12 cellular contexts compared by ENCODE assay signal in genomic region chr7:18552311-18552916, GRCh38. TPM values are rescaled to one million over a fixed set of nuclear protein-coding genes. Genes with fewer than 3 reads are reported as not detected.
DNase-seq lines count a peak whose midpoint lies in the region; ATAC-seq and TF ChIP-seq lines count a peak whose summit lies in the region.
"Had no signal": no experiment of that assay in that cellular context is flagged by ENCODE, and none has a peak within 500 bp of the region (broad histone marks: within the 10 kb centered on the region; RNA-seq: fewer than 3 reads in every experiment).

No MANE protein-coding gene starts in this region.

- no peaks in the 10 kb centered on the region for H4K20me1 ChIP-seq in OCI-LY1 (ENCODE audit: insufficient read depth, low read length)

- H3K9me2 ChIP-seq in OCI-LY1 (ENCODE audit: low read depth, low read length): no peaks in the 10 kb centered on the region

- H3K9ac ChIP-seq in OCI-LY1 (ENCODE audit: low read length): peak overlapping the region; percentile 40

- no peaks in the 10 kb centered on the region for H3K27me3 ChIP-seq in right cardiac atrium (ENCODE audit: control insufficient read depth, insufficient read depth)
- no peaks in the 10 kb centered on the region for H3K27me3 ChIP-seq in OCI-LY1 (ENCODE audit: insufficient read depth, low read length)
- no peaks in the 10 kb centered on the region for H3K27me3 ChIP-seq in testis
- no peaks in the 10 kb centered on the region for H3K27me3 ChIP-seq in suprapubic skin
- H3K27me3 ChIP-seq: body of pancreas had no signal

- peaks cover 12% of the 10 kb centered on the region for H3K79me2 ChIP-seq in OCI-LY1 (ENCODE audit: insufficient read depth, low read length)

- peak overlapping the region; percentile 56 for H3K4me2 ChIP-seq in OCI-LY1 (ENCODE audit: low read length)

- H3K36me3 ChIP-seq in OCI-LY1 (ENCODE audit: insufficient read depth, low read length) (no peaks in the 10 kb centered on the region), testis (ENCODE audit: low read depth, missing control alignments) (no peaks in the 10 kb centered on the region), suprapubic skin (no peaks in the 10 kb centered on the region)

- no peak overlapping the region for H3K4me3 ChIP-seq in right cardiac atrium (ENCODE audit: low read length)
- H3K4me3 ChIP-seq in OCI-LY1 (ENCODE audit: low read depth, low read length, poor library complexity, severe bottlenecking): peak overlapping the region; percentile 23
- no peak overlapping the region for H3K4me3 ChIP-seq in testis
- H3K4me3 ChIP-seq in suprapubic skin: no peak overlapping the region
- H3K4me3 ChIP-seq: body of pancreas had no signal

- H3F3A ChIP-seq in OCI-LY1 (ENCODE audit: insufficient read depth, low read length): no peaks in the 10 kb centered on the region

- 42% methylated on average over 2 of the region's 2 CpGs for WGBS in right cardiac atrium
- 39 to 50% methylated on average over 2 of the region's 2 CpGs for WGBS in testis, 2 donors
- WGBS in suprapubic skin: 37% methylated on average over 2 of the region's 2 CpGs

- DNase-seq in right cardiac atrium (no peak), cardiac septum (ENCODE audit: low spot score) (no peak), fibroblast of peridontal ligament (ENCODE audit: extremely low read depth) (peak; percentile 30), testis (no peak), suprapubic skin (ENCODE audit: low spot score in 2 of 2) (no peak)
- DNase-seq: body of pancreas, NCI-H2171 treated with DMSO at 0.1 percent for 48 hours, T-helper 17 cell, trophoblast cell had no signal

- TF ChIP-seq CTCF in OCI-LY1 (IDR thresholded peaks at IDR 0.05; ENCODE audit: low read length) (no peak), testis (IDR thresholded peaks at IDR 0.05) (no peak), suprapubic skin (IDR thresholded peaks at IDR 0.05) (no peak)

- no peaks in the 10 kb centered on the region for H3K4me1 ChIP-seq in right cardiac atrium (ENCODE audit: control insufficient read depth, insufficient read depth, low read length)
- peaks cover 46% of the 10 kb centered on the region for H3K4me1 ChIP-seq in OCI-LY1 (ENCODE audit: insufficient read depth, low read length, severe bottlenecking)
- no peaks in the 10 kb centered on the region for H3K4me1 ChIP-seq in testis
- H3K4me1 ChIP-seq in suprapubic skin: peaks cover 8% of the 10 kb centered on the region
- H3K4me1 ChIP-seq: body of pancreas had no signal

- H3K27ac ChIP-seq in right cardiac atrium (ENCODE audit: low read length) (no peak overlapping the region), OCI-LY1 (ENCODE audit: low read depth, low read length, poor library complexity, severe bottlenecking) (peak overlapping the region; percentile 52), testis (peak overlapping the region in 1 of 2 donors; percentile 47), suprapubic skin (no peak overlapping the region)
- H3K27ac ChIP-seq: body of pancreas had no signal

- peak; percentile 24 to 80 for ATAC-seq in right cardiac atrium
- ATAC-seq in GM21390 (IDR thresholded peaks at IDR 0.05; ENCODE audit: unreplicated experiment): no peak
- no peak for ATAC-seq in GM21737 (IDR thresholded peaks at IDR 0.05; ENCODE audit: unreplicated experiment)
- ATAC-seq: body of pancreas, T-helper 17 cell had no signal

- TF ChIP-seq EP300 in suprapubic skin (IDR thresholded peaks at IDR 0.05): no peak

- H2AFZ ChIP-seq in OCI-LY1 (ENCODE audit: low read length): peak overlapping the region; percentile 19; the same call in 1 of the 2 replicates

- TF ChIP-seq POLR2A in testis (IDR thresholded peaks at IDR 0.05) (no peak), suprapubic skin (IDR thresholded peaks at IDR 0.05) (no peak)

- intact Hi-C loops in right cardiac atrium (cut with DNase I) (no loop called here), cardiac septum (cut with DNase I) (no loop called here), testis (cut with DNase I; ENCODE audit: low total_unique reads) (no loop called here)

- H3K9me3 ChIP-seq in right cardiac atrium (ENCODE audit: control insufficient read depth, low read length) (no peaks in the 10 kb centered on the region), OCI-LY1 (ENCODE audit: low read length) (no peaks in the 10 kb centered on the region), testis (no peaks in the 10 kb centered on the region), suprapubic skin (no peaks in the 10 kb centered on the region)
- H3K9me3 ChIP-seq: body of pancreas had no signal

RNA-seq across cellular contexts. Expression of gene HDAC9, which starts 56.9 kb away (rescaled TPM):
- total RNA-seq in right cardiac atrium (10 to 100 TPM; 22.2 to 42.2 (median 28.0) TPM), cardiac septum (87.5 TPM), testis (10 to 100 TPM; 30.6 to 35.4 TPM), suprapubic skin (1 to 10 TPM; 3.4 to 7.2 (median 4.5) TPM)
- polyA plus RNA-seq in right cardiac atrium (5.5 TPM), testis (ENCODE audit: insufficient read depth, low read depth, low replicate concordance) (35.5 TPM)

Comparison
In these comparisons a context has a peak if more than half of its experiments do, and no peak if none do; other contexts are left out.
1. ATAC-seq: peak in right cardiac atrium (2 of 2); none in GM21390 (single experiment) and GM21737 (single experiment).